22 cellular contexts compared by ENCODE assay signal in the genomic region with DNA sequence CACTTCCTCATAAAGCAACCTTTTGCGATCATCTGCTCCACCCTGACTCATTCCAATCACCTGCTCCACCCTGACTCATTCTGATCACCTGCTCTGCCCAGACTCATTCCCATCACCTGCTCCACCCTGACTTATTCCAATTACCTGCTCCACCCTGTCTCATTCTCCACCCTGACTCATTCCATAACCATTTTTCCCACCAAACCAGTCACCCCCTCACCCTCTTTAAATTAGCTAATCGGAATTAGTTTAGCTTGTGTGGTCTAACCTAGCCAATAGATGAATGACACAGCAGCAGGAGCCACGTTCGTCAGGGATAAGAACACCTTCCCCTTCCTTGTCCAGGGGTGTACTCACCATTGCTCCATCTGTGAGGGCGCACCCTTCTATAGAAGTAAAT.
"Had no signal": no experiment of that assay in that cellular context is flagged by ENCODE, and none has a peak within 500 bp of the region (broad histone marks: within the 10 kb centered on the region; RNA-seq: fewer than 3 reads in every experiment).

No MANE protein-coding gene starts in this region.

- H3K36me3 ChIP-seq: cardiac muscle cell, gastrocnemius medialis, lower lobe of right lung, sigmoid colon, spleen, upper lobe of right lung had no signal

- DNase-seq: activated B cell treated with CpG ODN at 0.5 μM for 24 hours; activated CD4-positive, alpha-beta memory T cell treated with anti-CD3 and anti-CD28 coated beads for 36 hours; activated CD4-positive, alpha-beta T cell treated with anti-CD3 and anti-CD28 coated beads for 36 hours; activated naive CD4-positive, alpha-beta T cell treated with Interleukin-2 at 50 U/mL for 16 hours; activated T-cell treated with anti-CD3 and anti-CD28 coated beads, Interleukin-2, amount 50 U/mL, for 48 hours; amygdala; cortex of kidney; gastrocnemius medialis; hypothalamus; lower lobe of right lung; naive thymus-derived CD4-positive, alpha-beta T cell; retina; sigmoid colon; spleen; stimulated activated CD4-positive, alpha-beta T cell treated with anti-CD3 and anti-CD28 coated beads, Interleukin-4, amount 100 ng/mL, for 1 hour; stimulated activated naive CD4-positive, alpha-beta T cell; T1000; testis; upper lobe of right lung had no signal

- H3K4me1 ChIP-seq: gastrocnemius medialis, lower lobe of right lung, sigmoid colon, upper lobe of right lung had no signal

- H3K4me3 ChIP-seq: cardiac muscle cell, gastrocnemius medialis, lower lobe of right lung, sigmoid colon, spleen, testis, upper lobe of right lung had no signal

- H3K27me3 ChIP-seq: cardiac muscle cell, gastrocnemius medialis, sigmoid colon, spleen, testis, upper lobe of right lung had no signal

- ATAC-seq: activated CD4-positive, alpha-beta T cell treated with anti-CD3 and anti-CD28 coated beads for 36 hours; gastrocnemius medialis; left lobe of liver; lower lobe of right lung; naive thymus-derived CD4-positive, alpha-beta T cell; upper lobe of right lung had no signal

- H3K27ac ChIP-seq: cardiac muscle cell, gastrocnemius medialis, lower lobe of right lung, sigmoid colon, spleen, testis, upper lobe of right lung had no signal

- H3K9me3 ChIP-seq: gastrocnemius medialis, lower lobe of right lung, testis, upper lobe of right lung had no signal

- FAIRE-seq: islet of Langerhans had no signal
